9 cellular contexts compared by ENCODE assay signal in genomic region chr7:55838595-55838994, GRCh38. TPM values are rescaled to one million over a fixed set of nuclear protein-coding genes. Genes with fewer than 3 reads are reported as not detected.
"Had no signal": no experiment of that assay in that cellular context is flagged by ENCODE, and none has a peak within 500 bp of the region (broad histone marks: within the 10 kb centered on the region; RNA-seq: fewer than 3 reads in every experiment).

No MANE protein-coding gene starts in this region.

- H3K4me3 ChIP-seq: GM23338 had no signal

- FAIRE-seq: H1, H54 had no signal

- H3K36me3 Mint-ChIP-seq: IgD-negative memory B cell had no signal

- H3K27me3 Mint-ChIP-seq: IgD-negative memory B cell had no signal

- ATAC-seq: GM23338 had no signal

- H2AFZ ChIP-seq: GM23338 had no signal

- H3K4me3 Mint-ChIP-seq: GM23338, H9, IgD-negative memory B cell had no signal

- H3K27ac Mint-ChIP-seq: GM23338, H9, IgD-negative memory B cell had no signal

- H3K27ac ChIP-seq: HL-60 had no signal

- H3K4me1 Mint-ChIP-seq: GM23338, H9, IgD-negative memory B cell had no signal

- H3K9me3 Mint-ChIP-seq: IgD-negative memory B cell had no signal

- DNase-seq: H9, HCEC 1CT, KBM-7 had no signal

- H3K4me2 ChIP-seq: GM23338 had no signal

RNA-seq across cellular contexts. Expression of gene SEPTIN14, which starts 24.0 kb away (rescaled TPM):
- total RNA-seq: GM23338, H1, H9, HT1080 had no signal
- polyA plus RNA-seq: GM23338, H1, IgD-negative memory B cell had no signal
